Comparison of ENCODE assay signal across 14 cellular contexts in the genomic region with DNA sequence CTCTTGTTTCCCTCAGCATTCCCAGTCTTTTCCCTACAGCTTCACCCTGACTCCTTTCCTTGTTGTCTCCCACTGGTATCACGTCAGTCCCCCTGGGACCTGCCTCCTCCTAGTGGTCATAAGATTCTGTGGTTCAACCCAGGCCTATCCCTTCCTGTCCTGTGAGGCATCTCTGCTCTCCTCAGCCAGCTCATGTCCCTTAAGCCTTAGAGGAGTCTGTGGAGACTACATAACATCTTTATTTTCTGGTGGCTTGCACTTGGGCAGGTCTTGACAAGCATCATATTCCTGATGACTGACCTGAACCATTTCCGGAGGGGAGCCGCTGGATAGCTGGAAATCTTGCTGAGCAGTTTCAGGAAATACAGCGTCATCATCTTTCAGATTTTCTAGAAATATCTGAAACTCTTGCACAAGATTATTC. TPM values are rescaled to one million over a fixed set of nuclear protein-coding genes. Genes with fewer than 3 reads are reported as not detected.
A peak's percentile ranks its signal among the peaks of the same experiment; 100 is the strongest.
DNase-seq lines count a peak whose midpoint lies in the region; ATAC-seq and TF ChIP-seq lines count a peak whose summit lies in the region.
"Had no signal": no experiment of that assay in that cellular context is flagged by ENCODE, and none has a peak within 500 bp of the region (broad histone marks: within the 10 kb centered on the region; RNA-seq: fewer than 3 reads in every experiment).

No MANE protein-coding gene starts in this region.

- peak overlapping the region; percentile 2 for H3K27ac Mint-ChIP-seq in dendritic cell treated with granulocyte-macrophage colony-stimulating factor and Interleukin-4, amounts not matched to agents 40 ng/mL and 50 ng/mL, for 4 days
- H3K27ac Mint-ChIP-seq in stimulated activated naive CD8-positive, alpha-beta T cell treated with anti-CD3 and anti-CD28 coated beads, Interleukin-15, amount 100 ng/mL, for 72 hours: no peak overlapping the region
- H3K27ac Mint-ChIP-seq: activated T-helper 17 cell treated with anti-CD3 and anti-CD28 coated beads, Interleukin-2, amount 50 U/mL, for 72 hours; mesothelial cell of epicardium had no signal

- H3K4me1 ChIP-seq in osteoblast (ENCODE audit: insufficient read depth, low read length): peaks cover 20% of the 10 kb centered on the region

- no peaks in the 10 kb centered on the region for H4K20me1 ChIP-seq in osteoblast (ENCODE audit: insufficient read depth, low read length)

- H3K27me3 ChIP-seq in osteoblast (ENCODE audit: insufficient read depth, low read length): no peaks in the 10 kb centered on the region
- H3K27me3 ChIP-seq: sigmoid colon, SJCRH30 had no signal

- peak overlapping the region; percentile 20 for H3K4me2 ChIP-seq in osteoblast (ENCODE audit: insufficient read depth, low read length)

- H3K36me3 ChIP-seq in osteoblast (ENCODE audit: insufficient read depth, low read length): no peaks in the 10 kb centered on the region
- H3K36me3 ChIP-seq: sigmoid colon, SJCRH30 had no signal

- H3K27me3 Mint-ChIP-seq in dendritic cell treated with granulocyte-macrophage colony-stimulating factor and Interleukin-4, amounts not matched to agents 40 ng/mL and 50 ng/mL, for 4 days: no peaks in the 10 kb centered on the region
- no peaks in the 10 kb centered on the region for H3K27me3 Mint-ChIP-seq in stimulated activated naive CD8-positive, alpha-beta T cell treated with anti-CD3 and anti-CD28 coated beads, Interleukin-15, amount 100 ng/mL, for 72 hours
- H3K27me3 Mint-ChIP-seq: activated T-helper 17 cell treated with anti-CD3 and anti-CD28 coated beads, Interleukin-2, amount 50 U/mL, for 72 hours had no signal

- H3K9me3 Mint-ChIP-seq in dendritic cell treated with granulocyte-macrophage colony-stimulating factor and Interleukin-4, amounts not matched to agents 40 ng/mL and 50 ng/mL, for 4 days: no peaks in the 10 kb centered on the region
- peaks cover 6 to 7% of the 10 kb centered on the region in 2 donors for H3K9me3 Mint-ChIP-seq in stimulated activated naive CD8-positive, alpha-beta T cell treated with anti-CD3 and anti-CD28 coated beads, Interleukin-15, amount 100 ng/mL, for 72 hours

- DNase-seq in GM12864 (ENCODE audit: low read depth) (no peak), M059J (ENCODE audit: low read depth) (peak; percentile 22), osteoblast (ENCODE audit: insufficient read length, low spot score, missing footprints) (peak; percentile 51), ACHN (no peak), omental fat pad (ENCODE audit: low spot score) (no peak)
- DNase-seq in stimulated activated naive CD8-positive, alpha-beta T cell treated with anti-CD3 and anti-CD28 coated beads, Interleukin-15, amount 100 ng/mL, for 72 hours: no peak
- DNase-seq: DMS 273 treated with DMSO at 0.1 percent for 48 hours, head of caudate nucleus, sigmoid colon, SJCRH30 had no signal

- TF ChIP-seq CTCF in GM12864 (IDR thresholded peaks at IDR 0.05; ENCODE audit: low read depth, low read length, missing control alignments): peak; percentile 10
- peak; percentile 25 for TF ChIP-seq CTCF in osteoblast (IDR thresholded peaks at IDR 0.05; ENCODE audit: extremely low read depth, low read depth, low read length)
- TF ChIP-seq CTCF in omental fat pad (IDR thresholded peaks at IDR 0.05): no peak

- H3K4me3 ChIP-seq in GM12864 (ENCODE audit: low read depth, low read length) (no peak overlapping the region), osteoblast (ENCODE audit: insufficient read depth, low read length) (no peak overlapping the region)
- H3K4me3 ChIP-seq: sigmoid colon, SJCRH30 had no signal

- intact Hi-C loops in dendritic cell treated with granulocyte-macrophage colony-stimulating factor and Interleukin-4, amounts not matched to agents 40 ng/mL and 50 ng/mL, for 4 days (cut with micrococcal nuclease): no loop called here

- H2AFZ ChIP-seq in osteoblast (ENCODE audit: low read length): peak overlapping the region; percentile 32

- ATAC-seq in GM18907 (IDR thresholded peaks at IDR 0.05; ENCODE audit: unreplicated experiment): no peak
- no peak for ATAC-seq in stimulated activated naive CD8-positive, alpha-beta T cell treated with anti-CD3 and anti-CD28 coated beads, Interleukin-15, amount 100 ng/mL, for 72 hours
- no peak for ATAC-seq in omental fat pad (ENCODE audit: low FRiP score)
- ATAC-seq: activated T-helper 17 cell treated with anti-CD3 and anti-CD28 coated beads, Interleukin-2, amount 50 U/mL, for 72 hours had no signal

- H3K36me3 Mint-ChIP-seq in dendritic cell treated with granulocyte-macrophage colony-stimulating factor and Interleukin-4, amounts not matched to agents 40 ng/mL and 50 ng/mL, for 4 days (ENCODE audit: low read depth): no peaks in the 10 kb centered on the region
- H3K36me3 Mint-ChIP-seq: mesothelial cell of epicardium had no signal

- no peaks in the 10 kb centered on the region for H3K9me3 ChIP-seq in osteoblast (ENCODE audit: low read depth, low read length)
- H3K9me3 ChIP-seq: sigmoid colon, SJCRH30 had no signal

- peaks cover 13% of the 10 kb centered on the region for H3K4me1 Mint-ChIP-seq in dendritic cell treated with granulocyte-macrophage colony-stimulating factor and Interleukin-4, amounts not matched to agents 40 ng/mL and 50 ng/mL, for 4 days (ENCODE audit: low read depth)
- H3K4me1 Mint-ChIP-seq in stimulated activated naive CD8-positive, alpha-beta T cell treated with anti-CD3 and anti-CD28 coated beads, Interleukin-15, amount 100 ng/mL, for 72 hours: no peaks in the 10 kb centered on the region
- H3K4me1 Mint-ChIP-seq: activated T-helper 17 cell treated with anti-CD3 and anti-CD28 coated beads, Interleukin-2, amount 50 U/mL, for 72 hours had no signal

- in situ Hi-C loops in ACHN (cut with HindIII; ENCODE audit: low pct_ligation_motif_present, low pct_unique_long_range_greater_than_20kb, low sequenced_read_pairs): no loop called here

- peak overlapping the region; percentile 61 for H3K27ac ChIP-seq in osteoblast (ENCODE audit: low read depth, low read length)
- H3K27ac ChIP-seq: sigmoid colon, SJCRH30 had no signal

- H3K4me3 Mint-ChIP-seq in dendritic cell treated with granulocyte-macrophage colony-stimulating factor and Interleukin-4, amounts not matched to agents 40 ng/mL and 50 ng/mL, for 4 days: no peak overlapping the region
- no peak overlapping the region for H3K4me3 Mint-ChIP-seq in stimulated activated naive CD8-positive, alpha-beta T cell treated with anti-CD3 and anti-CD28 coated beads, Interleukin-15, amount 100 ng/mL, for 72 hours
- H3K4me3 Mint-ChIP-seq: activated T-helper 17 cell treated with anti-CD3 and anti-CD28 coated beads, Interleukin-2, amount 50 U/mL, for 72 hours; mesothelial cell of epicardium had no signal

- no peaks in the 10 kb centered on the region for H3K79me2 ChIP-seq in osteoblast (ENCODE audit: insufficient read depth, low read length)

RNA-seq across cellular contexts. Expression of a gene that starts 0.7 kb away (rescaled TPM):
- not detected in 2 replicates for total RNA-seq in M059J (2014; rRNA removed; shearing (Covaris generic))
- total RNA-seq in osteoblast (not detected in 2 replicates), omental fat pad (not detected)
- total RNA-seq: activated T-helper 17 cell treated with anti-CD3 and anti-CD28 coated beads, Interleukin-2, amount 50 U/mL, for 72 hours; mesothelial cell of epicardium; sigmoid colon; SJCRH30 had no signal

RNA-seq across cellular contexts. Expression of a gene that starts 59.3 kb away (rescaled TPM):
- 75.7 and 77.8 TPM in 2 replicates for total RNA-seq in M059J (2014; rRNA removed; shearing (Covaris generic))
- 63.0 and 77.2 TPM in 2 replicates for total RNA-seq in osteoblast
- total RNA-seq in omental fat pad: 10 to 100 TPM; 30.6 to 37.5 (median 33.4) TPM

Comparison
In these comparisons a context has a peak if more than half of its experiments do, and no peak if none do; other contexts are left out.
1. DNase-seq: peak in M059J (single experiment) and osteoblast (single experiment); none in GM12864 (single experiment), ACHN (single experiment), stimulated activated naive CD8-positive, alpha-beta T cell treated with anti-CD3 and anti-CD28 coated beads, Interleukin-15, amount 100 ng/mL, for 72 hours (0 of 2) and omental fat pad (single experiment).
2. CTCF ChIP-seq: peak in GM12864 (single experiment) and osteoblast (single experiment); none in omental fat pad (0 of 3).